17 cellular contexts compared by ENCODE assay signal in genomic region chr6:43747734-43748133, GRCh38. TPM values are rescaled to one million over a fixed set of nuclear protein-coding genes. Genes with fewer than 3 reads are reported as not detected.
DNase-seq lines count a peak whose midpoint lies in the region; ATAC-seq and TF ChIP-seq lines count a peak whose summit lies in the region.
"Had no signal": no experiment of that assay in that cellular context is flagged by ENCODE, and none has a peak within 500 bp of the region (broad histone marks: within the 10 kb centered on the region; RNA-seq: fewer than 3 reads in every experiment).

No MANE protein-coding gene starts in this region.

- no peaks in the 10 kb centered on the region for H3K9me3 ChIP-seq in neuronal stem cell (replicated peaks in 1 of 2; ENCODE audit: control insufficient read depth in 2 of 2, insufficient read depth in 1 of 2, low read depth in 1 of 2, low read length in 2 of 2)
- H3K9me3 ChIP-seq: A549 had no signal

- no CpG with 5 or more reads among the region's 7 CpGs for WGBS in neuronal stem cell (ENCODE audit: extremely low coverage in 2 of 2, insufficient read length in 2 of 2, insufficient replicate concordance in 1 of 2), 2 donors

- H2AK5ac ChIP-seq in neuronal stem cell (ENCODE audit: low read depth, low read length): no peak overlapping the region

- H3K14ac ChIP-seq in neuronal stem cell (ENCODE audit: low read length): no peak overlapping the region

- no peaks in the 10 kb centered on the region for H3K9me3 Mint-ChIP-seq in chondrocyte (ENCODE audit: low read depth)
- H3K9me3 Mint-ChIP-seq: GM23338 had no signal

- no peaks in the 10 kb centered on the region for H3K36me3 ChIP-seq in neuronal stem cell (replicated peaks in 1 of 2; ENCODE audit: control insufficient read depth in 2 of 2, insufficient read depth in 2 of 2, low read length in 2 of 2)

- H2BK120ac ChIP-seq in neuronal stem cell (ENCODE audit: low read depth, low read length): no peak overlapping the region

- no peak overlapping the region for H3K4me3 Mint-ChIP-seq in chondrocyte (ENCODE audit: unreplicated experiment)
- H3K4me3 Mint-ChIP-seq: GM23338 had no signal

- H3K4me3 ChIP-seq in neuronal stem cell (ENCODE audit: low read length in 2 of 2): no peak overlapping the region
- H3K4me3 ChIP-seq: A549, GM23338, PC-9 had no signal

- no peak overlapping the region for H3K4me2 ChIP-seq in neuronal stem cell (ENCODE audit: insufficient read depth, low read length, poor library complexity, severe bottlenecking)
- H3K4me2 ChIP-seq: A549, GM23338, PC-9 had no signal

- peak overlapping the region; percentile 46 for H3K18ac ChIP-seq in neuronal stem cell (ENCODE audit: low read length)

- no peaks in the 10 kb centered on the region for H3K36me3 Mint-ChIP-seq in chondrocyte (ENCODE audit: low read depth)

- no peak for TF ChIP-seq CTCF in chondrocyte (IDR thresholded peaks at IDR 0.05)

- no peak overlapping the region for H3K27ac ChIP-seq in neuronal stem cell (replicated peaks; ENCODE audit: low read length)
- H3K27ac ChIP-seq: A549, PC-9 had no signal

- no peak overlapping the region for H4K8ac ChIP-seq in neuronal stem cell (ENCODE audit: low read depth, low read length)

- peaks cover 12% of the 10 kb centered on the region for H3K27me3 Mint-ChIP-seq in chondrocyte (ENCODE audit: low read depth)

- no peak overlapping the region for H3K23ac ChIP-seq in neuronal stem cell (ENCODE audit: low read depth, low read length, poor library complexity)

- H2AFZ ChIP-seq in neuronal stem cell (ENCODE audit: low read length): no peak overlapping the region
- H2AFZ ChIP-seq: PC-9 had no signal

- no peak overlapping the region for H3K4ac ChIP-seq in neuronal stem cell (ENCODE audit: low read length)

- H2BK12ac ChIP-seq in neuronal stem cell (ENCODE audit: low read length): no peak overlapping the region

- H2BK15ac ChIP-seq in neuronal stem cell (ENCODE audit: low read length): no peak overlapping the region

- no peak overlapping the region for H3K27ac Mint-ChIP-seq in chondrocyte (ENCODE audit: unreplicated experiment)
- H3K27ac Mint-ChIP-seq: GM23338 had no signal

- DNase-seq in activated effector memory CD4-positive, alpha-beta T cell treated with anti-CD3 and anti-CD28 coated beads, Interleukin-2, amount 50 U/mL, for 16 hours: peak; percentile 44
- DNase-seq in activated effector memory CD4-positive, alpha-beta T cell treated with Interleukin-2 at 50 U/mL for 16 hours: no peak
- DNase-seq in chondrocyte (ENCODE audit: low spot score): peak; percentile 21
- DNase-seq in neuronal stem cell (ENCODE audit: low spot score): no peak
- DNase-seq in ureter (ENCODE audit: low spot score): peak; percentile 40
- no peak for DNase-seq in amniotic stem cell (lab: John Stamatoyannopoulos, UW)
- no peak for DNase-seq in hypothalamus (lab: John Stamatoyannopoulos, UW)
- DNase-seq: C1 segment of cervical spinal cord, DND-41, NCI-H187 treated with DMSO at 0.1 percent for 48 hours, NCI-H2171 treated with DMSO at 0.1 percent for 48 hours, NCI-H82, PC-9, Right ventricle myocardium superior had no signal

- no peak overlapping the region for H3K9ac ChIP-seq in neuronal stem cell (ENCODE audit: low read depth, low read length, poor library complexity)

- H3K4me1 Mint-ChIP-seq in chondrocyte (ENCODE audit: low read depth): no peaks in the 10 kb centered on the region

- ATAC-seq in HG03108 (IDR thresholded peaks at IDR 0.05; ENCODE audit: unreplicated experiment): no peak
- ATAC-seq: A549, GM23338 had no signal

- peaks cover 15 to 19% of the 10 kb centered on the region in 2 donors for H3K4me1 ChIP-seq in neuronal stem cell (ENCODE audit: control insufficient read depth in 2 of 2, insufficient read depth in 1 of 2, low read depth in 1 of 2, low read length in 2 of 2)

- peaks cover 0 to 42% (median 0%) of the 10 kb centered on the region in 3 experiments for H3K27me3 ChIP-seq in neuronal stem cell (ENCODE audit: control insufficient read depth in 3 of 3, insufficient read depth in 3 of 3, low read depth in 1 of 3, low read length in 3 of 3)

- H2BK5ac ChIP-seq in neuronal stem cell (ENCODE audit: low read length): no peak overlapping the region

- no peaks in the 10 kb centered on the region for H3K79me1 ChIP-seq in neuronal stem cell (ENCODE audit: low read depth, low read length)

- no peak overlapping the region for H4K91ac ChIP-seq in neuronal stem cell (ENCODE audit: low read depth, low read length, poor library complexity)

RNA-seq across cellular contexts. Expression of gene VEGFA, which starts 22.3 kb away (rescaled TPM):
- total RNA-seq in chondrocyte: 24.8 to 139 TPM (median 137 TPM) in 3 replicates
- 29.0 TPM for polyA plus RNA-seq in neuronal stem cell (2013, experiment 1 of 2)
- 29.1 TPM for polyA plus RNA-seq in neuronal stem cell (2013, experiment 2 of 2)
- 261 TPM for total RNA-seq in ureter

Comparison
In these comparisons a context has a peak if more than half of its experiments do, and no peak if none do; other contexts are left out.
1. DNase-seq: peak in activated effector memory CD4-positive, alpha-beta T cell treated with anti-CD3 and anti-CD28 coated beads, Interleukin-2, amount 50 U/mL, for 16 hours (single experiment), chondrocyte (single experiment) and ureter (single experiment); none in activated effector memory CD4-positive, alpha-beta T cell treated with Interleukin-2 at 50 U/mL for 16 hours (single experiment), neuronal stem cell (single experiment), amniotic stem cell (single experiment) and hypothalamus (0 of 51).